ENCODE assay signal across 8 cellular contexts in the genomic region with DNA sequence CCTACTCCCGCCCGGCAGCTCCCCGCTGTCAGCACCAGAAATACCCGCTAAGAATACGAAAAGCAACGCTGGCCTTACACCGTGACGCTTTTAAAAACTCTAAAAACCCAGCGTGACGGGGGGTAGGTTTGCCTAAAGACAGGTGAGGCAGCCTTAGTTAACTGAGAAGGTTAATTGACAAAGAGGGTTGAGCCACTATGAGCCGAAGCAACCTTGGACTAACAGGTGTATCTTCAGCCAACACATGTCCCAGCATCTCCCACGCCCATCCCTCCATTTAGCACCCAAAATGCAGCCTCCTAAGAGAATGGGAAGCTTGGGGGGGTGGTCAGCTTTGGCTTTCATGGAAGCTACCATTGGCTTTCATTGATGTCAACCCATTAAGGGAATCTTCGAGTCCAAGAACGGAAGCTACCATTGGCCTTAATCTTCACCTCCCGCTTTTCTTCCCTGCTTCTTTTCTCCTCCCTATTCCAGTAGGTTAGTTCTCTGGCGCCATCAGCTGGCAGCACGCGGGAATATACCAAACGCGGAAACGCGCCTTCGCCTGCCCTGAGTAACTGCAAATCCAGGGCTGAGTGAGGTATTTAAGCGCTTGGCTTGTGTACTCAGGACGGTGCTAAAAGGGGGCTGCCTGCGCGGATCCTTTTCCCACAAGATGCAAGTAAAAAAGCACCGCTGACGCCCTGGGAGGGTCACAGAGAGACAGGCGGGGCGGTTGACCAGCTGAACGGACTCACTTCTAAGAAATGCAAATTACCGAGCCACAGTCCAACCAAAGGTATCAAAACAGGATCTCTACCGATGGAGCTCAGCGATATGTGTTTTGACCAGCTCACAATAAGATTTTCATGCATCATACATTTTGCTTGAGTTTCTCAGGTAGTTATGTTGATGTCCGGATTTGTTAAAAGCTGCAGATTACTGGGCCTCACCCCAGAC. TPM values are rescaled to one million over a fixed set of nuclear protein-coding genes. Genes with fewer than 3 reads are reported as not detected.
DNase-seq lines count a peak whose midpoint lies in the region; ATAC-seq and TF ChIP-seq lines count a peak whose summit lies in the region.

No MANE protein-coding gene starts in this region.

- H3K27me3 Mint-ChIP-seq in naive B cell = peaks cover 40 to 58% (median 56%) of the 10 kb centered on the region in 3 donors

- CTCF ChIA-PET in AG04449 (lab: Yijun Ruan, JAX) = interaction anchor here (0.6 to 5.0 kb wide), 21 partner anchors 8 to 334 kb away, joined by 3 to 20 read pairs (median 4); a partner anchor contains a TSS

- peaks cover 0 to 7% (median 0%) of the 10 kb centered on the region in 7 donors for H3K9me3 Mint-ChIP-seq in naive B cell

- no peak overlapping the region for H3K27ac Mint-ChIP-seq in naive B cell

- H3K36me3 Mint-ChIP-seq in naive B cell = peaks cover 7 to 14% of the 10 kb centered on the region in 2 donors

- DNase-seq in AG04449 (ENCODE audit: low read depth, low spot score) (no peak), HPDE6-E6E7 (ENCODE audit: extremely low spot score) (peak; percentile 49), SW480 (ENCODE audit: low spot score) (peak; percentile 71), fibroblast of mammary gland (ENCODE audit: low read depth) (peak; percentile 80), naive B cell (no peak), NCI-H774 (lab: John Stamatoyannopoulos, UW) (no peak)

- POLR2A ChIA-PET in AG04449 (lab: Yijun Ruan, JAX) = no interaction called here

- peak; percentile 66 for TF ChIP-seq CTCF in AG04449 (IDR thresholded peaks at IDR 0.05; ENCODE audit: insufficient read depth, low read length, missing control alignments)
- peak; percentile 63 for TF ChIP-seq CTCF in GM12873 (IDR thresholded peaks at IDR 0.05; ENCODE audit: insufficient read depth, low read depth, low read length, missing control alignments)
- peak; percentile 63 for TF ChIP-seq CTCF in fibroblast of mammary gland (conservative IDR thresholded peaks at IDR 0.05; ENCODE audit: control insufficient read depth, insufficient read depth, low read depth, low read length)

- H3K4me3 ChIP-seq in AG04449 (ENCODE audit: low read depth, low read length) (no peak overlapping the region), fibroblast of mammary gland (ENCODE audit: control insufficient read depth, low read depth, low read length) (peak overlapping the region; percentile 1)

- ATAC-seq in naive B cell (ENCODE audit: low read depth in 2 of 2) (peak; percentile 48 to 55), HG03442 (IDR thresholded peaks at IDR 0.05; ENCODE audit: unreplicated experiment) (no peak)

- H3K4me3 Mint-ChIP-seq in naive B cell = peak overlapping the region in 3 of 8 donors; percentile 10 to 50 (median 41)

- H3K4me1 Mint-ChIP-seq in naive B cell = peaks cover 5 to 28% (median 21%) of the 10 kb centered on the region in 3 donors

RNA-seq across cellular contexts. Expression of a gene that starts 38.5 kb away (rescaled TPM):
- under 1 TPM in 5 of 6 donors, not detected in 1; 0.15 to 0.79 (median 0.31) TPM for polyA plus RNA-seq in naive B cell (ENCODE audit: low read depth in 6 of 6)

RNA-seq across cellular contexts. Expression of a gene that starts 56.2 kb away (rescaled TPM):
- polyA plus RNA-seq in naive B cell (ENCODE audit: low read depth in 6 of 6) = under 1 TPM in 1 of 6 donors, not detected in 5; 0.18 TPM

Comparison
In these comparisons a context has a peak if more than half of its experiments do, and no peak if none do; other contexts are left out.
1. DNase-seq: peak in HPDE6-E6E7 (single experiment), SW480 (single experiment) and fibroblast of mammary gland (single experiment); none in AG04449 (single experiment), naive B cell (single experiment) and NCI-H774 (single experiment).
2. Peak in every context shown above with its lines, with median percentiles within 50 percentile points of each other: CTCF ChIP-seq.